In the genomic region with DNA sequence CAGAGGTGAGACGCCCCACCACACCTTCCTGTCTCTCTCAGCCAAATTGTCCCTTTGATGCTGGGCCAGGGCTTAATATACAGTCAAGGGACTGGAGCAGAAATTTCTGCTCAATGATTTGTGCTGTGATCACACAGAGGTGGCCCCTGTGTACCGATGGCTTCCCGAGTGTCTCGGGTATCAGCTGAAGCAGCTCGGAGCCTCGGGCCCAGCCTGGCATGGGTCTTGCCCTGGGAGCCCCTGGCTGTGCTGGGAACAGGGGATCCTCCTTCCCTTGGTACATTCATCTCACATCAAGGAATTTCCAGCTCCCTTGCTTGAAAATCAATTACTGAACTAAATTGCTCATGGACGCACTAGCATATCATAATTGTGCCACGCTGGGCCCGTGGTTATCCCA, we compare ENCODE assay signal across 17 cellular contexts.
DNase-seq lines count a peak whose midpoint lies in the region; ATAC-seq and TF ChIP-seq lines count a peak whose summit lies in the region.
"Had no signal": no experiment of that assay in that cellular context is flagged by ENCODE, and none has a peak within 500 bp of the region (broad histone marks: within the 10 kb centered on the region; RNA-seq: fewer than 3 reads in every experiment).

No MANE protein-coding gene starts in this region.

- H3K9me3 ChIP-seq in BLaER1 treated with 17β-estradiol and CSF1 and Interleukin-3, amounts not matched to agents 10 nM and 100 nM (replicated peaks in 1 of 11) = no peaks in the 10 kb centered on the region
- no peaks in the 10 kb centered on the region for H3K9me3 ChIP-seq in Loucy (ENCODE audit: insufficient read depth, low read depth, low read length)
- H3K9me3 ChIP-seq: HAP-1 had no signal

- H3K4me2 ChIP-seq in BLaER1 treated with 17β-estradiol and CSF1 and Interleukin-3, amounts not matched to agents 10 nM and 100 nM = peak overlapping the region; percentile 4 to 90 (median 74); a peak in 18 of 22 replicates
- no peak overlapping the region for H3K4me2 ChIP-seq in Loucy (ENCODE audit: low read depth, low read length, poor library complexity, severe bottlenecking)

- H3K4me3 ChIP-seq in BLaER1 treated with 17β-estradiol and CSF1 and Interleukin-3, amounts not matched to agents 10 nM and 100 nM = no peak overlapping the region
- H3K4me3 ChIP-seq in Loucy (ENCODE audit: low read length, poor library complexity, severe bottlenecking) = no peak overlapping the region
- no peak overlapping the region for H3K4me3 ChIP-seq in foreskin fibroblast (ENCODE audit: low read depth in 1 of 2, low read length in 2 of 2)
- H3K4me3 ChIP-seq: HAP-1 had no signal

- no peak overlapping the region for H3K4me3 Mint-ChIP-seq in stimulated activated memory B cell treated with anti-CD40 and anti-IgM and Interleukin-4, amounts not matched to agents 10 μg/mL and 1 μg/mL and 100 μg/mL, for 72 hours
- H3K4me3 Mint-ChIP-seq: CD4-positive, CD25-positive, alpha-beta regulatory T cell; CD8-positive, alpha-beta memory T cell had no signal

- H3K9ac ChIP-seq in BLaER1 treated with 17β-estradiol and CSF1 and Interleukin-3, amounts not matched to agents 10 nM and 100 nM = no peak overlapping the region
- peak overlapping the region; percentile 63 for H3K9ac ChIP-seq in Loucy (ENCODE audit: low read depth, low read length, poor library complexity, severe bottlenecking)

- no peak for ATAC-seq in stimulated activated memory B cell treated with anti-CD40 and anti-IgM and Interleukin-4, amounts not matched to agents 10 μg/mL and 1 μg/mL and 100 μg/mL, for 72 hours
- ATAC-seq in HG02678 (IDR thresholded peaks at IDR 0.05; ENCODE audit: unreplicated experiment) = no peak

- no peaks in the 10 kb centered on the region; a peak in 2 of 22 replicates for H4K20me1 ChIP-seq in BLaER1 treated with 17β-estradiol and CSF1 and Interleukin-3, amounts not matched to agents 10 nM and 100 nM
- H4K20me1 ChIP-seq in Loucy (ENCODE audit: insufficient read depth, low read length, poor library complexity, severe bottlenecking) = no peaks in the 10 kb centered on the region

- H3F3A ChIP-seq in Loucy (ENCODE audit: low read depth) = no peaks in the 10 kb centered on the region

- no peaks in the 10 kb centered on the region for H3K27me3 ChIP-seq in BLaER1 treated with 17β-estradiol and CSF1 and Interleukin-3, amounts not matched to agents 10 nM and 100 nM
- no peaks in the 10 kb centered on the region for H3K27me3 ChIP-seq in Loucy (ENCODE audit: insufficient read depth, low read length, poor library complexity, severe bottlenecking)

- no peaks in the 10 kb centered on the region for H3K36me3 Mint-ChIP-seq in stimulated activated memory B cell treated with anti-CD40 and anti-IgM and Interleukin-4, amounts not matched to agents 10 μg/mL and 1 μg/mL and 100 μg/mL, for 72 hours
- H3K36me3 Mint-ChIP-seq: CD4-positive, CD25-positive, alpha-beta regulatory T cell; CD8-positive, alpha-beta memory T cell had no signal

- peaks cover 28% of the 10 kb centered on the region for H3K27me3 Mint-ChIP-seq in stimulated activated memory B cell treated with anti-CD40 and anti-IgM and Interleukin-4, amounts not matched to agents 10 μg/mL and 1 μg/mL and 100 μg/mL, for 72 hours
- H3K27me3 Mint-ChIP-seq: CD4-positive, CD25-positive, alpha-beta regulatory T cell had no signal

- H3K9me2 ChIP-seq in Loucy (replicated peaks; ENCODE audit: low read depth, low read length) = no peaks in the 10 kb centered on the region

- H3K79me2 ChIP-seq in Loucy (ENCODE audit: insufficient read depth, low read length) = no peaks in the 10 kb centered on the region

- H3K27ac Mint-ChIP-seq in stimulated activated memory B cell treated with anti-CD40 and anti-IgM and Interleukin-4, amounts not matched to agents 10 μg/mL and 1 μg/mL and 100 μg/mL, for 72 hours = peak overlapping the region; percentile 12

- no peaks in the 10 kb centered on the region for H3K9me3 Mint-ChIP-seq in stimulated activated memory B cell treated with anti-CD40 and anti-IgM and Interleukin-4, amounts not matched to agents 10 μg/mL and 1 μg/mL and 100 μg/mL, for 72 hours

- TF ChIP-seq CTCF in Loucy (conservative IDR thresholded peaks at IDR 0.05; ENCODE audit: low read length) = no peak
- no peak for TF ChIP-seq CTCF in foreskin fibroblast (IDR thresholded peaks at IDR 0.05; ENCODE audit: low read depth, low read length)

- H3K4me1 Mint-ChIP-seq in stimulated activated memory B cell treated with anti-CD40 and anti-IgM and Interleukin-4, amounts not matched to agents 10 μg/mL and 1 μg/mL and 100 μg/mL, for 72 hours = peaks cover 57% of the 10 kb centered on the region
- H3K4me1 Mint-ChIP-seq: CD4-positive, CD25-positive, alpha-beta regulatory T cell had no signal

- DNase-seq in mucosa of gallbladder (ENCODE audit: low spot score) = peak; percentile 7
- DNase-seq in foreskin fibroblast = no peak
- no peak for DNase-seq in NCI-H2107 treated with DMSO at 0.1 percent for 48 hours (lab: John Stamatoyannopoulos, UW; ENCODE audit: unreplicated experiment)
- DNase-seq: 8988T; C1 segment of cervical spinal cord; CD4-positive, CD25-positive, alpha-beta regulatory T cell; CD8-positive, alpha-beta memory T cell; COR-L47; DMS 273 treated with DMSO at 0.1 percent for 48 hours; DMS53; DND-41; IMR-90 had no signal

- H3K4me1 ChIP-seq in BLaER1 treated with 17β-estradiol and CSF1 and Interleukin-3, amounts not matched to agents 10 nM and 100 nM = peaks cover 19 to 69% (median 55%) of the 10 kb centered on the region in 10 experiments
- H3K4me1 ChIP-seq in Loucy (ENCODE audit: insufficient read depth, low read length, poor library complexity, severe bottlenecking) = peaks cover 51% of the 10 kb centered on the region
- H3K4me1 ChIP-seq: HAP-1 had no signal

- H3K36me3 ChIP-seq in BLaER1 treated with 17β-estradiol and CSF1 and Interleukin-3, amounts not matched to agents 10 nM and 100 nM = no peaks in the 10 kb centered on the region
- no peaks in the 10 kb centered on the region for H3K36me3 ChIP-seq in Loucy (ENCODE audit: insufficient read depth, low read length)
- H3K36me3 ChIP-seq: HAP-1 had no signal

- H2AFZ ChIP-seq in Loucy (ENCODE audit: low read length) = no peak overlapping the region

- no peak overlapping the region for H3K27ac ChIP-seq in BLaER1 treated with 17β-estradiol and CSF1 and Interleukin-3, amounts not matched to agents 10 nM and 100 nM
